10 cellular contexts compared by ENCODE assay signal in genomic region chr21:31665397-31665796, GRCh38. TPM values are rescaled to one million over a fixed set of nuclear protein-coding genes. Genes with fewer than 3 reads are reported as not detected.
DNase-seq lines count a peak whose midpoint lies in the region; ATAC-seq lines count a peak whose summit lies in the region.
"Had no signal": no experiment of that assay in that cellular context is flagged by ENCODE, and none has a peak within 500 bp of the region (broad histone marks: within the 10 kb centered on the region; RNA-seq: fewer than 3 reads in every experiment).

No MANE protein-coding gene starts in this region.

- DNase-seq in CD4-positive, CD25-positive, alpha-beta regulatory T cell: peak in 1 of 3 donors; percentile 36
- DNase-seq in MG63: peak; percentile 13
- DNase-seq in activated naive CD4-positive, alpha-beta T cell treated with Interleukin-2 at 50 U/mL for 16 hours: peak; percentile 31
- peak; percentile 17 for DNase-seq in left kidney (ENCODE audit: low read depth, low spot score)
- DNase-seq in NCI-H510A (lab: John Stamatoyannopoulos, UW): no peak
- DNase-seq in NCI-H2107 treated with DMSO at 0.1 percent for 48 hours (lab: John Stamatoyannopoulos, UW; ENCODE audit: unreplicated experiment): no peak
- DNase-seq: activated CD8-positive, alpha-beta memory T cell treated with anti-CD3 and anti-CD28 coated beads, Interleukin-2, amount 50 U/mL, for 4 hours; NK-92 treated with Interleukin-12 subunit alpha and Interleukin-12 subunit beta, amount 100 ng/mL, for 24 hours had no signal

- peaks cover 68% of the 10 kb centered on the region for H3K4me1 ChIP-seq in CD4-positive, CD25-positive, alpha-beta regulatory T cell (ENCODE audit: control insufficient read depth, insufficient read depth, low read length, poor library complexity, severe bottlenecking)

- peaks cover 51 to 84% (median 67%) of the 10 kb centered on the region in 4 donors for H3K4me1 Mint-ChIP-seq in CD4-positive, CD25-positive, alpha-beta regulatory T cell

- H3K27me3 Mint-ChIP-seq in CD4-positive, CD25-positive, alpha-beta regulatory T cell: no peaks in the 10 kb centered on the region

- H3K36me3 Mint-ChIP-seq in CD4-positive, CD25-positive, alpha-beta regulatory T cell: peaks cover 42% of the 10 kb centered on the region

- no peaks in the 10 kb centered on the region for H3K27me3 ChIP-seq in CD4-positive, CD25-positive, alpha-beta regulatory T cell (ENCODE audit: control insufficient read depth, insufficient read depth, low read length)
- H3K27me3 ChIP-seq in MG63: no peaks in the 10 kb centered on the region

- no peaks in the 10 kb centered on the region for H3K9me3 Mint-ChIP-seq in CD4-positive, CD25-positive, alpha-beta regulatory T cell

- H3K36me3 ChIP-seq in CD4-positive, CD25-positive, alpha-beta regulatory T cell (ENCODE audit: control insufficient read depth, insufficient read depth, low read length): peaks cover 62% of the 10 kb centered on the region
- H3K36me3 ChIP-seq in MG63: peaks cover 89% of the 10 kb centered on the region

- H3K9me3 ChIP-seq in CD4-positive, CD25-positive, alpha-beta regulatory T cell (ENCODE audit: control insufficient read depth in 2 of 2, low read length in 2 of 2): no peaks in the 10 kb centered on the region
- no peaks in the 10 kb centered on the region for H3K9me3 ChIP-seq in MG63

- peak overlapping the region; percentile 43 for H3K4me3 ChIP-seq in CD4-positive, CD25-positive, alpha-beta regulatory T cell (ENCODE audit: low read depth, low read length)
- no peak overlapping the region for H3K4me3 ChIP-seq in MG63

- peak in 1 of 2 donors; percentile 49 for ATAC-seq in CD4-positive, CD25-positive, alpha-beta regulatory T cell (ENCODE audit: low read depth in 2 of 2)
- ATAC-seq in GM18519 (IDR thresholded peaks at IDR 0.05; ENCODE audit: low FRiP score, unreplicated experiment) (no peak), HG03175 (IDR thresholded peaks at IDR 0.05; ENCODE audit: unreplicated experiment) (no peak)

- peak overlapping the region; percentile 49 for H3K27ac ChIP-seq in CD4-positive, CD25-positive, alpha-beta regulatory T cell (ENCODE audit: insufficient read depth, low read length, poor library complexity, severe bottlenecking)

- peak overlapping the region; percentile 62 to 90 (median 78) for H3K4me3 Mint-ChIP-seq in CD4-positive, CD25-positive, alpha-beta regulatory T cell

- H3K27ac Mint-ChIP-seq in CD4-positive, CD25-positive, alpha-beta regulatory T cell: peak overlapping the region; percentile 59 to 95 (median 75)

RNA-seq across cellular contexts. Expression of gene SOD1, which starts 5.9 kb away (rescaled TPM):
- total RNA-seq in CD4-positive, CD25-positive, alpha-beta regulatory T cell: 164 TPM
- 100 to 1,000 TPM; 785 to 914 (median 844) TPM for polyA plus RNA-seq in CD4-positive, CD25-positive, alpha-beta regulatory T cell
- total RNA-seq in MG63 (2014; rRNA removed; shearing (Covaris generic); ENCODE audit: low replicate concordance): 352 and 381 TPM in 2 replicates

Comparison
In these comparisons a context has a peak if more than half of its experiments do, and no peak if none do; other contexts are left out.
1. DNase-seq: peak in MG63 (single experiment), activated naive CD4-positive, alpha-beta T cell treated with Interleukin-2 at 50 U/mL for 16 hours (single experiment) and left kidney (single experiment); none in NCI-H510A (single experiment) and NCI-H2107 treated with DMSO at 0.1 percent for 48 hours (single experiment).